ENCODE assay signal across 17 cellular contexts in the genomic region with DNA sequence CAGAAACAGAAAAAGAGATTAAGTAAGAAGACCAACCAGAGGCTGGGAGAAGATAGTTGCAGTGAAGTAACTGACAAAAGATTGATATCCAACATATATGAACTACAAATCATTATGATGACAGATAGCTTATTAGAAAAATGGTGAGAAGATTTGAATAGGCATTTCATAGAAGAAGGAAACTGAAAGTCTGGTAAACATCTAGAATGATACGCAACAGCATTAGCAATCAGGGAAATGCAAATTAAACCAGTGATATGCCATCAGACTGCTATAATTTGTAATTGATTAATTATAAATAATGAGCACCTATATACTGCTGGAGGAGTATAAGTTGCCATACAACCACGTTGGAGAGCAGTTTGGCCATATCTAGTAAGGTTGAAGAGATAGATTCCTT. TPM values are rescaled to one million over a fixed set of nuclear protein-coding genes. Genes with fewer than 3 reads are reported as not detected.
A peak's percentile ranks its signal among the peaks of the same experiment; 100 is the strongest.
DNase-seq lines count a peak whose midpoint lies in the region; ATAC-seq and TF ChIP-seq lines count a peak whose summit lies in the region.
"Had no signal": no experiment of that assay in that cellular context is flagged by ENCODE, and none has a peak within 500 bp of the region (broad histone marks: within the 10 kb centered on the region; RNA-seq: fewer than 3 reads in every experiment).

No MANE protein-coding gene starts in this region.

- H3K27me3 Mint-ChIP-seq in activated naive CD8-positive, alpha-beta T cell treated with anti-CD3 and anti-CD28 coated beads for 36 hours: no peaks in the 10 kb centered on the region
- no peaks in the 10 kb centered on the region for H3K27me3 Mint-ChIP-seq in activated naive CD8-positive, alpha-beta T cell treated with anti-CD3 and anti-CD28 coated beads, Interleukin-2, amount 50 U/mL, for 24 hours
- no peaks in the 10 kb centered on the region for H3K27me3 Mint-ChIP-seq in IgD-negative memory B cell
- no peaks in the 10 kb centered on the region for H3K27me3 Mint-ChIP-seq in effector memory CD8-positive, alpha-beta T cell
- no peaks in the 10 kb centered on the region for H3K27me3 Mint-ChIP-seq in activated naive CD4-positive, alpha-beta T cell treated with anti-CD3 and anti-CD28 coated beads, Interleukin-2, amount 10 ng/mL, durations not matched to agents 7 days and 5 days

- H3K4me1 ChIP-seq in MM.1S (ENCODE audit: low read length): 0 out of 2 replicates have a peak, but pooled peaks cover 3% of the 10 kb centered on the region

- no peaks in the 10 kb centered on the region for H3F3A ChIP-seq in MM.1S (ENCODE audit: insufficient read depth, low read length)

- H2AFZ ChIP-seq in MM.1S (ENCODE audit: low read length): no peak overlapping the region

- DNase-seq in activated naive CD8-positive, alpha-beta T cell treated with anti-CD3 and anti-CD28 coated beads for 36 hours: no peak
- DNase-seq in activated naive CD8-positive, alpha-beta T cell treated with anti-CD3 and anti-CD28 coated beads, Interleukin-2, amount 50 U/mL, for 24 hours: no peak
- DNase-seq in effector memory CD8-positive, alpha-beta T cell: no peak
- no peak for DNase-seq in MM.1S
- no peak for DNase-seq in caudate nucleus (lab: John Stamatoyannopoulos, UW)
- DNase-seq in activated naive CD4-positive, alpha-beta T cell treated with anti-CD3 and anti-CD28 coated beads, Interleukin-2, amount 10 ng/mL, durations not matched to agents 7 days and 5 days: no peak
- no peak for DNase-seq in NOMO-1 treated with DMSO at 0.1 percent for 48 hours (lab: John Stamatoyannopoulos, UW; ENCODE audit: unreplicated experiment)
- DNase-seq: DMS79 treated with DMSO at 0.1 percent for 48 hours, NCI-H1694 treated with DMSO at 0.1 percent for 48 hours, OCI-M1, SHP77 had no signal

- H3K27ac ChIP-seq in MM.1S (ENCODE audit: low read length) (no peak overlapping the region), caudate nucleus (ENCODE audit: low read depth, low read length) (no peak overlapping the region)
- H3K27ac ChIP-seq: BLaER1 treated with 17β-estradiol and CSF1 and Interleukin-3, amounts not matched to agents 10 nM and 100 nM; SK-N-MC had no signal

- CTCF ChIA-PET in activated naive CD4-positive, alpha-beta T cell treated with anti-CD3 and anti-CD28 coated beads, Interleukin-2, amount 10 ng/mL, durations not matched to agents 7 days and 5 days (lab: Charles Lee): no interaction called here

- ATAC-seq in activated naive CD8-positive, alpha-beta T cell treated with anti-CD3 and anti-CD28 coated beads, Interleukin-2, amount 50 U/mL, for 24 hours: no peak
- ATAC-seq in effector memory CD8-positive, alpha-beta T cell (replicated peaks): no peak
- ATAC-seq: K562 had no signal

- H3K9me2 ChIP-seq in MM.1S (replicated peaks; ENCODE audit: insufficient read depth, low read length): no peaks in the 10 kb centered on the region

- no peak overlapping the region for H3K4me3 ChIP-seq in MM.1S (ENCODE audit: low read length)
- H3K4me3 ChIP-seq: BLaER1 treated with 17β-estradiol and CSF1 and Interleukin-3, amounts not matched to agents 10 nM and 100 nM; K562; SK-N-MC had no signal

- H4K20me1 ChIP-seq in MM.1S (ENCODE audit: insufficient read depth, low read length): no peaks in the 10 kb centered on the region

- no peak overlapping the region for H3K4me3 Mint-ChIP-seq in activated naive CD8-positive, alpha-beta T cell treated with anti-CD3 and anti-CD28 coated beads for 36 hours
- no peak overlapping the region for H3K4me3 Mint-ChIP-seq in activated naive CD8-positive, alpha-beta T cell treated with anti-CD3 and anti-CD28 coated beads, Interleukin-2, amount 50 U/mL, for 24 hours
- peak overlapping the region in 2 of 4 donors; percentile 63 to 83 for H3K4me3 Mint-ChIP-seq in IgD-negative memory B cell
- peak overlapping the region in 1 of 2 donors; percentile 61 for H3K4me3 Mint-ChIP-seq in effector memory CD8-positive, alpha-beta T cell
- H3K4me3 Mint-ChIP-seq in activated naive CD4-positive, alpha-beta T cell treated with anti-CD3 and anti-CD28 coated beads, Interleukin-2, amount 10 ng/mL, durations not matched to agents 7 days and 5 days: no peak overlapping the region

- H3K27ac Mint-ChIP-seq in activated naive CD8-positive, alpha-beta T cell treated with anti-CD3 and anti-CD28 coated beads for 36 hours: peak overlapping the region; percentile 58
- H3K27ac Mint-ChIP-seq in activated naive CD8-positive, alpha-beta T cell treated with anti-CD3 and anti-CD28 coated beads, Interleukin-2, amount 50 U/mL, for 24 hours: no peak overlapping the region
- peak overlapping the region; percentile 9 to 93 (median 87) for H3K27ac Mint-ChIP-seq in IgD-negative memory B cell
- peak overlapping the region; percentile 86 to 94 for H3K27ac Mint-ChIP-seq in effector memory CD8-positive, alpha-beta T cell
- H3K27ac Mint-ChIP-seq in activated naive CD4-positive, alpha-beta T cell treated with anti-CD3 and anti-CD28 coated beads, Interleukin-2, amount 10 ng/mL, durations not matched to agents 7 days and 5 days: no peak overlapping the region

- no peaks in the 10 kb centered on the region for H3K9me3 ChIP-seq in MM.1S (replicated peaks; ENCODE audit: insufficient read depth, low read length)

- no peak overlapping the region for H3K4me2 ChIP-seq in MM.1S (ENCODE audit: low read depth, low read length)
- H3K4me2 ChIP-seq: BLaER1 treated with 17β-estradiol and CSF1 and Interleukin-3, amounts not matched to agents 10 nM and 100 nM had no signal

- H3K27me3 ChIP-seq in MM.1S (replicated peaks; ENCODE audit: insufficient read depth, low read length): no peaks in the 10 kb centered on the region
- H3K27me3 ChIP-seq: BLaER1 treated with 17β-estradiol and CSF1 and Interleukin-3, amounts not matched to agents 10 nM and 100 nM had no signal

- peaks cover 23% of the 10 kb centered on the region for H3K36me3 Mint-ChIP-seq in activated naive CD8-positive, alpha-beta T cell treated with anti-CD3 and anti-CD28 coated beads for 36 hours
- H3K36me3 Mint-ChIP-seq in activated naive CD8-positive, alpha-beta T cell treated with anti-CD3 and anti-CD28 coated beads, Interleukin-2, amount 50 U/mL, for 24 hours (ENCODE audit: low read depth): peaks cover 9% of the 10 kb centered on the region
- H3K36me3 Mint-ChIP-seq in IgD-negative memory B cell: peaks cover 5% of the 10 kb centered on the region
- peaks cover 5% of the 10 kb centered on the region for H3K36me3 Mint-ChIP-seq in effector memory CD8-positive, alpha-beta T cell (ENCODE audit: insufficient read depth)
- peaks cover 3% of the 10 kb centered on the region for H3K36me3 Mint-ChIP-seq in activated naive CD4-positive, alpha-beta T cell treated with anti-CD3 and anti-CD28 coated beads, Interleukin-2, amount 10 ng/mL, durations not matched to agents 7 days and 5 days

- no peak overlapping the region for H3K9ac ChIP-seq in MM.1S (ENCODE audit: low read length)
- H3K9ac ChIP-seq: BLaER1 treated with 17β-estradiol and CSF1 and Interleukin-3, amounts not matched to agents 10 nM and 100 nM had no signal

- H3K4me1 Mint-ChIP-seq in activated naive CD8-positive, alpha-beta T cell treated with anti-CD3 and anti-CD28 coated beads for 36 hours: peaks cover 26% of the 10 kb centered on the region
- H3K4me1 Mint-ChIP-seq in activated naive CD8-positive, alpha-beta T cell treated with anti-CD3 and anti-CD28 coated beads, Interleukin-2, amount 50 U/mL, for 24 hours: peaks cover 40% of the 10 kb centered on the region
- peaks cover 34 to 57% (median 42%) of the 10 kb centered on the region in 3 donors for H3K4me1 Mint-ChIP-seq in IgD-negative memory B cell
- peaks cover 21 to 58% of the 10 kb centered on the region in 2 donors for H3K4me1 Mint-ChIP-seq in effector memory CD8-positive, alpha-beta T cell (ENCODE audit: low read depth in 2 of 2)
- peaks cover 12% of the 10 kb centered on the region for H3K4me1 Mint-ChIP-seq in activated naive CD4-positive, alpha-beta T cell treated with anti-CD3 and anti-CD28 coated beads, Interleukin-2, amount 10 ng/mL, durations not matched to agents 7 days and 5 days

- H3K9me3 Mint-ChIP-seq in activated naive CD8-positive, alpha-beta T cell treated with anti-CD3 and anti-CD28 coated beads for 36 hours: no peaks in the 10 kb centered on the region
- H3K9me3 Mint-ChIP-seq in activated naive CD8-positive, alpha-beta T cell treated with anti-CD3 and anti-CD28 coated beads, Interleukin-2, amount 50 U/mL, for 24 hours: no peaks in the 10 kb centered on the region
- H3K9me3 Mint-ChIP-seq in IgD-negative memory B cell: no peaks in the 10 kb centered on the region
- H3K9me3 Mint-ChIP-seq in effector memory CD8-positive, alpha-beta T cell: no peaks in the 10 kb centered on the region
- H3K9me3 Mint-ChIP-seq in activated naive CD4-positive, alpha-beta T cell treated with anti-CD3 and anti-CD28 coated beads, Interleukin-2, amount 10 ng/mL, durations not matched to agents 7 days and 5 days: peaks cover 2% of the 10 kb centered on the region

- peaks cover 68% of the 10 kb centered on the region for H3K79me2 ChIP-seq in MM.1S (ENCODE audit: low read length)

- H3K36me3 ChIP-seq in MM.1S (replicated peaks; ENCODE audit: insufficient read depth, low read length): no peaks in the 10 kb centered on the region

- TF ChIP-seq CTCF in MM.1S (IDR thresholded peaks at IDR 0.05; ENCODE audit: low read length): no peak

RNA-seq across cellular contexts. Expression of a gene that starts 20.4 kb away (rescaled TPM):
- total RNA-seq in activated naive CD8-positive, alpha-beta T cell treated with anti-CD3 and anti-CD28 coated beads for 36 hours: 10 to 100 TPM; 12.4 to 13.3 TPM
- 1.1 TPM for polyA plus RNA-seq in IgD-negative memory B cell

RNA-seq across cellular contexts. Expression of a gene that starts 37.8 kb away (rescaled TPM):
- not detected for total RNA-seq in activated naive CD8-positive, alpha-beta T cell treated with anti-CD3 and anti-CD28 coated beads for 36 hours
- polyA plus RNA-seq in IgD-negative memory B cell: not detected
- total RNA-seq: K562, NCI-H460, RPMI7951 had no signal
- polyA plus RNA-seq: K562 had no signal

Comparison
In these comparisons a context has a peak if more than half of its experiments do, and no peak if none do; other contexts are left out.
1. H3K27ac Mint-ChIP-seq: peak in activated naive CD8-positive, alpha-beta T cell treated with anti-CD3 and anti-CD28 coated beads for 36 hours (single experiment), IgD-negative memory B cell (3 of 3) and effector memory CD8-positive, alpha-beta T cell (2 of 2); none in activated naive CD8-positive, alpha-beta T cell treated with anti-CD3 and anti-CD28 coated beads, Interleukin-2, amount 50 U/mL, for 24 hours (single experiment) and activated naive CD4-positive, alpha-beta T cell treated with anti-CD3 and anti-CD28 coated beads, Interleukin-2, amount 10 ng/mL, durations not matched to agents 7 days and 5 days (single experiment).